In the genomic region with DNA sequence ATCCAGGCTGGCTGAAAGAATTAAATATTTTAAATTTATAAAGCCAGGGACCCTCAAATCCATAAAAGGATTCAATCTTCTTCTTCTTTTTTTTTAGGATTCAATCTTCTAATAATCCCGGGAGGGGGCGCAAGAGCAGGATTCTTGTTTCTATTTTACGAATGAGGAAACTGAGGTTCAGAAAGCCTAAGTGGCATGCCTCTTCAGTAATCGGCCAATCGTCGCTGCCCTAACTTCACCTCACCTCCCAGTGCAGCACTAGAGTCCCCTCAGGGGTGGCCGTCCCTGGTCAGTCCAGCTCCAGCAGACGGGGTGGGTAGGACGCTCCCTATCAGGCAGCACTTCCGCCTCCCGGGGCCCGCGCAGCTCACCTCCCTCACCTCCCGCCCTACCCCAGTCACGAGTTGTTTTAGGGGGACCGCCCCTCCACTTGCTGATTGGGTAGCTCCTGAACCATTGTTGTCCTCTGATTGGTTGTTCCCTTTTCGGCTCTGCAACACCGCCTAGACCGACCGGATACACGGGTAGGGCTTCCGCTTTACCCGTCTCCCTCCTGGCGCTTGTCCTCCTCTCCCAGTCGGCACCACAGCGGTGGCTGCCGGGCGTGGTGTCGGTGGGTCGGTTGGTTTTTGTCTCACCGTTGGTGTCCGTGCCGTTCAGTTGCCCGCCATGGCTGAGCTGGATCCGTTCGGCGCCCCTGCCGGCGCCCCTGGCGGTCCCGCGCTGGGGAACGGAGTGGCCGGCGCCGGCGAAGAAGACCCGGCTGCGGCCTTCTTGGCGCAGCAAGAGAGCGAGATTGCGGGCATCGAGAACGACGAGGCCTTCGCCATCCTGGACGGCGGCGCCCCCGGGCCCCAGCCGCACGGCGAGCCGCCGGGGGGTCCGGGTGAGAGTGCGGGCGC, we compare ENCODE assay signal across 8 cellular contexts. TPM values are rescaled to one million over a fixed set of nuclear protein-coding genes. Genes with fewer than 3 reads are reported as not detected.
A peak's percentile ranks its signal among the peaks of the same experiment; 100 is the strongest.
DNase-seq lines count a peak whose midpoint lies in the region; ATAC-seq and TF ChIP-seq lines count a peak whose summit lies in the region.

CLTA (plus strand) TSS at position 534 of the 902 bp plus-strand sequence; CDS start at position 670, 136 bp downstream.

- H3K4me1 Mint-ChIP-seq in activated CD4-positive, alpha-beta T cell treated with anti-CD3 and anti-CD28 coated beads, Interleukin-2, amount 10 ng/mL, durations not matched to agents 24 days and 14 days: peaks cover 44% of the 10 kb centered on the region

- peaks cover 30% of the 10 kb centered on the region for H3K36me3 Mint-ChIP-seq in activated CD4-positive, alpha-beta T cell treated with anti-CD3 and anti-CD28 coated beads, Interleukin-2, amount 10 ng/mL, durations not matched to agents 24 days and 14 days (ENCODE audit: low read depth)

- TF ChIP-seq CTCF in C4-2B (conservative IDR thresholded peaks at IDR 0.05) (peak; percentile 82), coronary artery (IDR thresholded peaks at IDR 0.05) (peak; percentile 50)

- H3K4me3 Mint-ChIP-seq in activated CD4-positive, alpha-beta T cell treated with anti-CD3 and anti-CD28 coated beads, Interleukin-2, amount 10 ng/mL, durations not matched to agents 24 days and 14 days: peak within 1 kb of the TSS; percentile 96

- H3K27ac ChIP-seq in C4-2B (peak within 1 kb of the TSS; percentile 95), coronary artery (peak within 1 kb of the TSS; percentile 79 to 91), layer of hippocampus (ENCODE audit: low read depth, low read length) (peak within 1 kb of the TSS; percentile 97)

- H3K27me3 Mint-ChIP-seq in activated CD4-positive, alpha-beta T cell treated with anti-CD3 and anti-CD28 coated beads, Interleukin-2, amount 10 ng/mL, durations not matched to agents 24 days and 14 days: peaks cover 5% of the 10 kb centered on the region

- H3K27me3 ChIP-seq in layer of hippocampus (ENCODE audit: control insufficient read depth, insufficient read depth, low read length): no peaks in the 10 kb centered on the region

- DNase-seq in NCI-H526 treated with DMSO at 0.1 percent for 48 hours (lab: John Stamatoyannopoulos, UW) (peak; percentile 99), coronary artery (ENCODE audit: low spot score) (peak; percentile 99)
- peak; percentile 98 for DNase-seq in activated CD4-positive, alpha-beta T cell treated with anti-CD3 and anti-CD28 coated beads, Interleukin-2, amount 10 ng/mL, durations not matched to agents 24 days and 14 days
- DNase-seq in stimulated activated CD4-positive, alpha-beta T cell treated with anti-CD3 and anti-CD28 coated beads, Interleukin-1b, Interleukin-23, amount 100 ng/mL, for 4 hours (ENCODE audit: low read depth in 2 of 2): peak; percentile 82 to 87

- H3K27ac Mint-ChIP-seq in activated CD4-positive, alpha-beta T cell treated with anti-CD3 and anti-CD28 coated beads, Interleukin-2, amount 10 ng/mL, durations not matched to agents 24 days and 14 days: peak within 1 kb of the TSS; percentile 85

- peak; percentile 96 for ATAC-seq in GM19328 (IDR thresholded peaks at IDR 0.05; ENCODE audit: unreplicated experiment)
- ATAC-seq in HG03520 (IDR thresholded peaks at IDR 0.05; ENCODE audit: unreplicated experiment): peak; percentile 95

- no peaks in the 10 kb centered on the region for H3K9me3 Mint-ChIP-seq in activated CD4-positive, alpha-beta T cell treated with anti-CD3 and anti-CD28 coated beads, Interleukin-2, amount 10 ng/mL, durations not matched to agents 24 days and 14 days

- intact Hi-C loops in activated CD4-positive, alpha-beta T cell treated with anti-CD3 and anti-CD28 coated beads, Interleukin-2, amount 10 ng/mL, durations not matched to agents 24 days and 14 days (cut with micrococcal nuclease): loop anchor here (1.0 to 2.0 kb wide), 7 partner anchors 16 to 154 kb away; partner anchors contain the start of genes GLIPR2, GNE and RECK

- peak within 1 kb of the TSS; percentile 93 for H3K4me3 ChIP-seq in coronary artery

RNA-seq across cellular contexts. Expression of gene CLTA, which starts in this region (rescaled TPM):
- 173 and 177 TPM in 2 replicates for total RNA-seq in activated CD4-positive, alpha-beta T cell treated with anti-CD3 and anti-CD28 coated beads, Interleukin-2, amount 10 ng/mL, durations not matched to agents 24 days and 14 days

Comparison
In these comparisons a context has a peak if more than half of its experiments do, and no peak if none do; other contexts are left out.
1. Peak in every context shown above with its lines: DNase-seq, ATAC-seq, H3K4me3 ChIP-seq and H3K27ac ChIP-seq.